9 cellular contexts compared by ENCODE assay signal in genomic region chr20:5674176-5674660, GRCh38.
A peak's percentile ranks its signal among the peaks of the same experiment; 100 is the strongest.
DNase-seq lines count a peak whose midpoint lies in the region; ATAC-seq, FAIRE-seq and TF ChIP-seq lines count a peak whose summit lies in the region.
"Had no signal": no experiment of that assay in that cellular context is flagged by ENCODE, and none has a peak within 500 bp of the region (broad histone marks: within the 10 kb centered on the region; RNA-seq: fewer than 3 reads in every experiment).

No MANE protein-coding gene starts in this region.

- no peaks in the 10 kb centered on the region for H3K9me3 ChIP-seq in BLaER1
- no peaks in the 10 kb centered on the region for H3K9me3 ChIP-seq in endothelial cell of umbilical vein (replicated peaks; ENCODE audit: control insufficient read depth, insufficient read depth, low read length)

- no peaks in the 10 kb centered on the region for H3K27me3 ChIP-seq in BLaER1
- H3K27me3 ChIP-seq in endothelial cell of umbilical vein (ENCODE audit: control insufficient read depth in 2 of 2, insufficient read depth in 2 of 2, low read length in 2 of 2), result peaks cover 1 to 4% of the 10 kb centered on the region in 2 experiments

- H3K27ac ChIP-seq in BLaER1 (no peak overlapping the region), endothelial cell of umbilical vein (ENCODE audit: insufficient read depth, low read depth, low read length) (no peak overlapping the region)
- H3K27ac ChIP-seq: parathyroid adenoma had no signal

- FAIRE-seq in endothelial cell of umbilical vein (lab: Jason Lieb, UNC), result no peak

- H3K36me3 ChIP-seq in BLaER1 (no peaks in the 10 kb centered on the region), endothelial cell of umbilical vein (ENCODE audit: control insufficient read depth in 2 of 2, extremely low read depth in 1 of 2, insufficient read depth in 2 of 2, low read length in 2 of 2) (no peaks in the 10 kb centered on the region)

- no peaks in the 10 kb centered on the region for H4K20me1 ChIP-seq in BLaER1
- H4K20me1 ChIP-seq in endothelial cell of umbilical vein (replicated peaks; ENCODE audit: control insufficient read depth, extremely low read depth, insufficient read depth, low read length), result no peaks in the 10 kb centered on the region

- POLR2A ChIA-PET in endothelial cell of umbilical vein (lab: Charles Lee), result interaction anchor here (0.7 to 0.8 kb wide), 2 partner anchors 78 to 103 kb away, joined by 3 to 5 read pairs; no protein-coding TSS in a partner anchor

- H3K4me2 ChIP-seq in BLaER1, result peak overlapping the region; percentile 53
- no peak overlapping the region for H3K4me2 ChIP-seq in endothelial cell of umbilical vein (ENCODE audit: insufficient read depth, low read length)

- intact Hi-C loops in endothelial cell of umbilical vein (cut with micrococcal nuclease), result no loop called here

- peak; percentile 94 for ATAC-seq in GM18909 (IDR thresholded peaks at IDR 0.05; ENCODE audit: poor library complexity, unreplicated experiment)
- peak; percentile 83 for ATAC-seq in HG03064 (IDR thresholded peaks at IDR 0.05; ENCODE audit: low read depth, unreplicated experiment)

- no peaks in the 10 kb centered on the region for H3K79me2 ChIP-seq in endothelial cell of umbilical vein (ENCODE audit: control insufficient read depth, insufficient read depth, low read length)
- H3K79me2 ChIP-seq: parathyroid adenoma had no signal

- H3K4me3 ChIP-seq in BLaER1, result no peak overlapping the region
- no peak overlapping the region for H3K4me3 ChIP-seq in endothelial cell of umbilical vein (replicated peaks in 1 of 3; ENCODE audit: insufficient read depth in 1 of 3, low read depth in 1 of 3, low read length in 3 of 3)

- no peak overlapping the region for H3K9ac ChIP-seq in BLaER1
- H3K9ac ChIP-seq in endothelial cell of umbilical vein (replicated peaks; ENCODE audit: extremely low read depth, insufficient read depth, low read length), result no peak overlapping the region
- H3K9ac ChIP-seq: parathyroid adenoma had no signal

- CTCF ChIA-PET in endothelial cell of umbilical vein (lab: Charles Lee), result no interaction called here

- no peaks in the 10 kb centered on the region for H3K9me1 ChIP-seq in endothelial cell of umbilical vein (replicated peaks; ENCODE audit: control insufficient read depth, extremely low read depth, insufficient read depth, low read length)

- dilution Hi-C loops in endothelial cell of umbilical vein (cut with MboI; ENCODE audit: extremely low pct_ligation_motif_present, low sequenced_read_pairs), result no loop called here

- no peak overlapping the region for H2AFZ ChIP-seq in endothelial cell of umbilical vein (ENCODE audit: low read depth, low read length)
- H2AFZ ChIP-seq: parathyroid adenoma had no signal

- H3K4me1 ChIP-seq in BLaER1 (peaks cover 49% of the 10 kb centered on the region), endothelial cell of umbilical vein (ENCODE audit: control insufficient read depth, extremely low read depth, insufficient read depth, low read length) (no peaks in the 10 kb centered on the region)
- H3K4me1 ChIP-seq: parathyroid adenoma had no signal

- no peak for TF ChIP-seq POLR2A in endothelial cell of umbilical vein (IDR thresholded peaks at IDR 0.05; ENCODE audit: low read depth, low read length)

- TF ChIP-seq CTCF in endothelial cell of umbilical vein (IDR thresholded peaks at IDR 0.05; ENCODE audit: extremely low read depth in 1 of 2, insufficient read depth in 1 of 2, low read depth in 1 of 2, low read length in 2 of 2), result no peak

- DNase-seq in OCI-M2 (lab: John Stamatoyannopoulos, UW; ENCODE audit: unreplicated experiment) (peak; percentile 34), endothelial cell of umbilical vein (ENCODE audit: low read depth, low spot score) (no peak), cerebellar nuclear complex (lab: John Stamatoyannopoulos, UW) (no peak), NCI-H2171 (lab: John Stamatoyannopoulos, UW) (no peak), AG08395 (ENCODE audit: low spot score) (no peak)

- BruUV-seq in endothelial cell of umbilical vein (replicated peaks; lab: Mats Ljungman, UMichigan), result no TSS peak

TF ChIP-seq in endothelial cell of umbilical vein, 7 proteins besides CTCF, POLR2A, EP300 and RAD21:
- TF ChIP-seq JUN (IDR thresholded peaks at IDR 0.05; ENCODE audit: borderline replicate concordance, insufficient read depth, insufficient read length, low read depth) (peak; percentile 5), GATA2 (IDR thresholded peaks at IDR 0.05; ENCODE audit: insufficient read depth, insufficient read length, low read depth, low read length) (no peak)
